Comparison of ENCODE assay signal across 24 cellular contexts in the genomic region with DNA sequence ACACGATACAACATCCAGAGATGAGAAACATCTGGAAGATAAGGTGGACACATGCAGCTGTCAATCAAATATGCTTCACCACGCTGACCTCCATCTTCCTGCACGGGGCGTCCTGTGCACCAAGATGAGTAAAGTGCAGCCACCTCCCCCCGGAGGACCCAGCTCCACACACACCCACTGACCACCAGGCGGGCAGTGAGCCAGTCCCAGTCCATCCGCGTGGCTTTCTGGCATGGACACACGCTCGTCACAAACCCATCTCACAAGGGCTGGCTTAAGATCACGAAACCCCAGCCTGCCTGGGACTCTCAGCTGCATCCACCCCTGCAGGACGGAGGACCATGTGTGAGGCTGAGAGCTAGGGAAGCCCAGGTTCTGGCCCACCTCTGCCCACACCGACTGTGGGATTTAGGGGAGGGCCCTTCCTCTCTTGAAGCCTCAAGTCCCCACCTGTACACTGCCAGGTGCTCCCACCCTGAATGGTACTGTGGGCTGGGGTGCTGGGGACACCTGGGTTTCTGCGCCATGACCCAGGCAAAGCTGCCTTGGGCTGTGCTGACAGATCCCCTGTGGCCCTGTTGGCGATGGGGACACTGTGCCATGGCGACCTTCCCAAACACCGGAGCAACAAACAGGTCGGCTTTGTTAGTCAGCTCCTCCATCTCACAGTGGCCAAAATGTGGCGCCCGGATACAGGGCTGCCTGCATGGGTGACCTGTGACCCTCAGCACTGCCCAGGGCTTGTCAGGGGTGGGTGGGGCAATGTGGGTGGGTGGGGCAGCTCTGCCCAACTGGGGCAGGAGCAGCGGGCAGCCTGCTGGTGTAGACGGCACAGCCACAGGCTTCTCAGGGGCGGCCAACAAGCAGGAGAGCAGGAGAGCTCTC.
DNase-seq lines count a peak whose midpoint lies in the region; ATAC-seq, FAIRE-seq and TF ChIP-seq lines count a peak whose summit lies in the region.
"Had no signal": no experiment of that assay in that cellular context is flagged by ENCODE, and none has a peak within 500 bp of the region (broad histone marks: within the 10 kb centered on the region; RNA-seq: fewer than 3 reads in every experiment).

No MANE protein-coding gene starts in this region.

- H3K9ac ChIP-seq in kidney (ENCODE audit: low read length in 2 of 2) = no peak overlapping the region

- peak; percentile 28 for DNase-seq in COLO668 (lab: John Stamatoyannopoulos, UW; ENCODE audit: unreplicated experiment)
- DNase-seq in HT-29 (ENCODE audit: low spot score) = peak; percentile 11
- peak; percentile 53 for DNase-seq in kidney
- peak; percentile 57 for DNase-seq in sigmoid colon
- DNase-seq in GM19240 (ENCODE audit: insufficient read length, low spot score) = no peak
- DNase-seq: C1 segment of cervical spinal cord; CD8-positive, alpha-beta T cell; DMS 273 treated with DMSO at 0.1 percent for 48 hours; DMS79 treated with DMSO at 0.1 percent for 48 hours; GF-D8; KBM-7; NCI-H1048; NCI-H1417; NCI-H1694; NCI-H2029 treated with DMSO at 0.1 percent for 48 hours; NCI-H446 treated with DMSO at 0.1 percent for 48 hours; NCI-H526; SHP77 treated with DMSO at 0.1 percent for 48 hours; SW 1271 had no signal

- H3K27ac ChIP-seq in kidney (ENCODE audit: low read depth in 2 of 2, low read length in 2 of 2) (no peak overlapping the region), sigmoid colon (no peak overlapping the region)
- H3K27ac ChIP-seq: RWPE1, SK-N-MC had no signal

- H3K9me3 ChIP-seq in kidney (ENCODE audit: control insufficient read depth in 1 of 2, low read length in 2 of 2) (no peaks in the 10 kb centered on the region), sigmoid colon (no peaks in the 10 kb centered on the region)

- no peak for TF ChIP-seq POLR2A in sigmoid colon (IDR thresholded peaks at IDR 0.05)

- intact Hi-C loops in kidney (cut with DNase I) (no loop called here), sigmoid colon (cut with DNase I) (no loop called here)

- peaks cover 0 to 4% (median 0%) of the 10 kb centered on the region in 3 donors for H3K27me3 ChIP-seq in sigmoid colon

- whole genome bisulfite sequencing in sigmoid colon, 2 donors = 72 to 80% methylated on average over 23 of the region's 23 CpGs

- TF ChIP-seq CTCF in kidney (IDR thresholded peaks at IDR 0.05; ENCODE audit: borderline replicate concordance, extremely low read depth, insufficient read depth) (no peak), sigmoid colon (IDR thresholded peaks at IDR 0.05) (no peak)

- no peak for TF ChIP-seq EP300 in sigmoid colon (IDR thresholded peaks at IDR 0.05)

- ATAC-seq in HG03457 (IDR thresholded peaks at IDR 0.05; ENCODE audit: unreplicated experiment) (no peak), GM19324 (IDR thresholded peaks at IDR 0.05; ENCODE audit: low FRiP score, unreplicated experiment) (no peak)
- ATAC-seq: CD8-positive, alpha-beta T cell; HCT116 had no signal

- no peaks in the 10 kb centered on the region for H3K36me3 ChIP-seq in kidney (ENCODE audit: control insufficient read depth in 1 of 2, insufficient read depth in 2 of 2, low read length in 2 of 2)
- H3K36me3 ChIP-seq in sigmoid colon = no peaks in the 10 kb centered on the region

- FAIRE-seq in kidney (lab: Jason Lieb, UNC) = no peak

- H3K4me3 ChIP-seq in kidney (ENCODE audit: low read length in 2 of 2) = no peak overlapping the region
- no peak overlapping the region for H3K4me3 ChIP-seq in sigmoid colon
- H3K4me3 ChIP-seq: SK-N-MC had no signal

- H3K4me1 ChIP-seq in kidney (ENCODE audit: control insufficient read depth in 1 of 2, insufficient read depth in 1 of 2, low read depth in 1 of 2, low read length in 2 of 2) (no peaks in the 10 kb centered on the region), sigmoid colon (no peaks in the 10 kb centered on the region)
